19 cellular contexts compared by ENCODE assay signal in the genomic region with DNA sequence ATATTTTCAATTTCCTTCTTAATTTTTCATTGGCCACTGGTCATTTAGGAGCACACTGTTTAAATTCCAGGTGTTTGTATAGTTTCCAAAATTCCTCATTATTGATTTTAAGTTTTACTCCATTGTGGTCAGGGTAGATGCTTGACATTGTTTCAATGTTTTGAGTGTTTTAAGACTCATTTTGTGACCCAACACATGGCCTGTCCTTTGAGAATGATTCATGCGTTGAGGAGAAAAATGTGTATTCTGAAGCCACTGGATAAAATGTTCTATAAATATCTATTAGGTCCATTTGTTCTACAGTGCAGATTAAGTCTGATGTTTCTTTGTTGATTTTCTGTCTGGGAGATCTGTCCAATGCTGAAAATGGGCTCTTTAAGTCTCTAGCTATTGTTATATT.
"Had no signal": no experiment of that assay in that cellular context is flagged by ENCODE, and none has a peak within 500 bp of the region (broad histone marks: within the 10 kb centered on the region; RNA-seq: fewer than 3 reads in every experiment).

No MANE protein-coding gene starts in this region.

- H3K9me3 Mint-ChIP-seq: activated B cell treated with CpG ODN at 0.5 μM for 24 hours; central memory CD8-positive, alpha-beta T cell had no signal

- H3K4me1 Mint-ChIP-seq: mesothelial cell of epicardium, nephron had no signal

- H3K4me3 Mint-ChIP-seq: activated B cell treated with CpG ODN at 0.5 μM for 24 hours; activated CD4-positive, alpha-beta memory T cell treated with anti-CD3 and anti-CD28 coated beads, Interleukin-2, amount 10 ng/mL, durations not matched to agents 7 days and 5 days; activated CD8-positive, alpha-beta memory T cell treated with anti-CD3 and anti-CD28 coated beads, Interleukin-2, amount 10 ng/mL, durations not matched to agents 7 days and 5 days; activated naive CD8-positive, alpha-beta T cell; central memory CD8-positive, alpha-beta T cell; mesothelial cell of epicardium; nephron; T-cell had no signal

- H3K36me3 Mint-ChIP-seq: activated CD8-positive, alpha-beta memory T cell treated with anti-CD3 and anti-CD28 coated beads, Interleukin-2, amount 10 ng/mL, durations not matched to agents 7 days and 5 days; mesothelial cell of epicardium had no signal

- H3K36me3 ChIP-seq: heart right ventricle, thyroid gland had no signal

- FAIRE-seq: endometrium had no signal

- H3K4me3 ChIP-seq: coronary artery, heart right ventricle, lung, thyroid gland had no signal

- H3K27ac Mint-ChIP-seq: activated B cell treated with CpG ODN at 0.5 μM for 24 hours; activated CD4-positive, alpha-beta memory T cell treated with anti-CD3 and anti-CD28 coated beads, Interleukin-2, amount 10 ng/mL, durations not matched to agents 7 days and 5 days; activated CD8-positive, alpha-beta memory T cell treated with anti-CD3 and anti-CD28 coated beads, Interleukin-2, amount 10 ng/mL, durations not matched to agents 7 days and 5 days; activated naive CD8-positive, alpha-beta T cell; mesothelial cell of epicardium; nephron; T-cell had no signal

- DNase-seq: activated B cell treated with CpG ODN at 0.5 μM for 24 hours; activated CD4-positive, alpha-beta memory T cell treated with anti-CD3 and anti-CD28 coated beads, Interleukin-2, amount 10 ng/mL, durations not matched to agents 7 days and 5 days; activated CD4-positive, alpha-beta T cell treated with anti-CD3 and anti-CD28 coated beads for 48 hours; activated CD8-positive, alpha-beta memory T cell treated with anti-CD3 and anti-CD28 coated beads, Interleukin-2, amount 10 ng/mL, durations not matched to agents 7 days and 5 days; amniotic stem cell; erythroblast; heart right ventricle; islet precursor cell; stimulated activated CD8-positive, alpha-beta memory T cell treated with anti-CD3 and anti-CD28 coated beads, Interleukin-4, amount 100 ng/mL, for 48 hours; stimulated activated naive CD4-positive, alpha-beta T cell treated with Interleukin-2 at 50 U/mL for 16 hours; T-cell; thyroid gland had no signal

- ATAC-seq: activated CD8-positive, alpha-beta memory T cell treated with anti-CD3 and anti-CD28 coated beads, Interleukin-2, amount 10 ng/mL, durations not matched to agents 7 days and 5 days; heart right ventricle; T-cell had no signal

- H3K27me3 Mint-ChIP-seq: activated B cell treated with CpG ODN at 0.5 μM for 24 hours; activated naive CD8-positive, alpha-beta T cell had no signal

- H3K9me3 ChIP-seq: thyroid gland had no signal

- H3K27me3 ChIP-seq: heart right ventricle, thyroid gland had no signal

- H3K4me1 ChIP-seq: heart right ventricle, thyroid gland had no signal

- H3K27ac ChIP-seq: coronary artery, heart right ventricle, thyroid gland had no signal
